23 cellular contexts compared by ENCODE assay signal in genomic region chr7:71507665-71508064, GRCh38.
"Had no signal": no experiment of that assay in that cellular context is flagged by ENCODE, and none has a peak within 500 bp of the region (broad histone marks: within the 10 kb centered on the region; RNA-seq: fewer than 3 reads in every experiment).

No MANE protein-coding gene starts in this region.

- H3K4me3 ChIP-seq: body of pancreas, hepatocyte, right lobe of liver, tibial artery had no signal

- H3K9ac ChIP-seq: parathyroid adenoma had no signal

- H3K9me3 ChIP-seq: body of pancreas, right lobe of liver, tibial artery had no signal

- H3K27ac Mint-ChIP-seq: activated naive CD4-positive, alpha-beta T cell treated with anti-CD3 and anti-CD28 coated beads, Interleukin-2, amount 50 U/mL, for 24 hours; dendritic cell treated with granulocyte-macrophage colony-stimulating factor and Interleukin-4, amounts not matched to agents 40 ng/mL and 50 ng/mL, for 4 days; nephron; stimulated activated effector memory CD8-positive, alpha-beta T cell treated with anti-CD3 and anti-CD28 coated beads, Interleukin-12 subunit alpha, Interleukin-12 subunit beta, amount 100 ng/mL, for 72 hours; stimulated activated naive CD8-positive, alpha-beta T cell treated with anti-CD3 and anti-CD28 coated beads, Interleukin-15, amount 100 ng/mL, for 72 hours; T-helper 2 cell treated with Interferon-gamma antibody and Interleukin-4, amounts not matched to agents 5 μg/mL and 100 μg/mL, for 36 hours had no signal

- H3K27me3 ChIP-seq: body of pancreas, hepatocyte, right lobe of liver, tibial artery had no signal

- FAIRE-seq: endothelial cell of umbilical vein, small intestine had no signal

- H3K36me3 Mint-ChIP-seq: activated naive CD4-positive, alpha-beta T cell treated with anti-CD3 and anti-CD28 coated beads, Interleukin-2, amount 50 U/mL, for 24 hours; stimulated activated effector memory CD8-positive, alpha-beta T cell treated with anti-CD3 and anti-CD28 coated beads, Interleukin-12 subunit alpha, Interleukin-12 subunit beta, amount 100 ng/mL, for 72 hours had no signal

- H3K27me3 Mint-ChIP-seq: dendritic cell treated with granulocyte-macrophage colony-stimulating factor and Interleukin-4, amounts not matched to agents 40 ng/mL and 50 ng/mL, for 4 days; stimulated activated naive CD8-positive, alpha-beta T cell treated with anti-CD3 and anti-CD28 coated beads, Interleukin-15, amount 100 ng/mL, for 72 hours had no signal

- H3K27ac ChIP-seq: body of pancreas, hepatocyte, parathyroid adenoma, right lobe of liver, tibial artery, VCaP had no signal

- H3K4me1 ChIP-seq: body of pancreas, parathyroid adenoma, right lobe of liver, tibial artery had no signal

- DNase-seq: activated CD4-positive, alpha-beta T cell treated with anti-CD3 and anti-CD28 coated beads for 1 hour; activated CD4-positive, alpha-beta T cell treated with anti-CD3 and anti-CD28 coated beads, Interleukin-2, amount 50 U/mL, for 1 hour; activated gamma-delta T cell treated with Interleukin-2 at 50 U/mL for 16 hours; activated T-cell treated with anti-CD3 and anti-CD28 coated beads, Interleukin-2, amount 50 U/mL, for 1 hour; anterior cingulate cortex; body of pancreas; effector memory CD4-positive, alpha-beta T cell; foreskin melanocyte; left cardiac atrium; right lobe of liver; small intestine; stimulated activated CD4-positive, alpha-beta T cell treated with anti-CD3 and anti-CD28 coated beads, Interleukin-2, amount 100 ng/mL, for 24 hours; stimulated activated naive CD8-positive, alpha-beta T cell treated with anti-CD3 and anti-CD28 coated beads, Interleukin-15, amount 100 ng/mL, for 72 hours; tibial artery had no signal

- H3K4me1 Mint-ChIP-seq: activated naive CD4-positive, alpha-beta T cell treated with anti-CD3 and anti-CD28 coated beads, Interleukin-2, amount 50 U/mL, for 24 hours; stimulated activated effector memory CD8-positive, alpha-beta T cell treated with anti-CD3 and anti-CD28 coated beads, Interleukin-12 subunit alpha, Interleukin-12 subunit beta, amount 100 ng/mL, for 72 hours; stimulated activated naive CD8-positive, alpha-beta T cell treated with anti-CD3 and anti-CD28 coated beads, Interleukin-15, amount 100 ng/mL, for 72 hours had no signal

- H3K36me3 ChIP-seq: right lobe of liver, tibial artery had no signal

- H3K4me3 Mint-ChIP-seq: activated naive CD4-positive, alpha-beta T cell treated with anti-CD3 and anti-CD28 coated beads, Interleukin-2, amount 50 U/mL, for 24 hours; dendritic cell treated with granulocyte-macrophage colony-stimulating factor and Interleukin-4, amounts not matched to agents 40 ng/mL and 50 ng/mL, for 4 days; nephron; stimulated activated effector memory CD8-positive, alpha-beta T cell treated with anti-CD3 and anti-CD28 coated beads, Interleukin-12 subunit alpha, Interleukin-12 subunit beta, amount 100 ng/mL, for 72 hours; stimulated activated naive CD8-positive, alpha-beta T cell treated with anti-CD3 and anti-CD28 coated beads, Interleukin-15, amount 100 ng/mL, for 72 hours; T-helper 2 cell treated with Interferon-gamma antibody and Interleukin-4, amounts not matched to agents 5 μg/mL and 100 μg/mL, for 36 hours had no signal
